1 cellular context compared by ENCODE assay signal in the genomic region with DNA sequence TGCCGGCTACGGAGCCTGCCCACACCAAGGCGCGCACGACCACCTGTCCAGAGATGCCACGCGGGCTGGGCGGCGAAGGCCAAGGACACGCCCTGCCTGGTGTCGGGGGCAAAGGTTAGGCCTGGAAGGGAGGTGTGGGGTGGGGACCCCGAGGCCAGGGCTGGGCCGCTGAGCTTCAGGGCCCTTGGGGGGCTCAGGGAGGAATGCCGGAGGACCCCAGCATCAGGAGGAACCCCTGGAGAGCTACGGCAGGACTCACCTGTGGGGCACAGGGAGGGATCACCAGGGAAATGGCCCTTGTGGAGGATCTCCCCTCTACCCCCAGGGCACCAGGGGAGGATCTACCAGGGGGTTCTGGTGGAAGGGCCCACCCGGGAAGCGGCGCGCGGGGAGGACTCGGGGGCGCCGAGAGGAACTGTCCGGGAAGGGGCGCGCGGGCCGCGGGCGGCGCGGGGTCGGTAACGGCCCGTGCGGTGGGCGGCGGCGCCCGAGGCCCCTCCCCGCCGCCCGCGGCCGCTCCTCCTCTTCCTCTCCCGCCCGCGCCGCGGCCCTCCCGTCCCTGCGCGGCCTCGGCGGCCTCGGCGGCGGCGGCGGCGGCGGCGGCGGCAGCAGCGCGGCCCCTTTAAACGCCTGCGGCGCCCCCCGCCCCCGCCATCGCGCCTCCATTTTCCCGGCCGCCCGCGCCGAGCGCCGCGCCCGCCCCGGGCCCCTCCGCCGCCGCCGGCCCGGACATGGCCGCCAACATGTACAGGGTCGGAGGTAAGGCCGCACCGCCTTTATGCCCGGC.
A peak's percentile ranks its signal among the peaks of the same experiment; 100 is the strongest.
TF ChIP-seq lines count a peak whose summit lies in the region.

A gene (plus strand): TSS at position 523 of the 787 bp plus-strand sequence. CDS start 209 bp downstream, at position 732.

TF ChIP-seq in HepG2, 621 proteins besides CTCF, POLR2A, EP300 and RAD21 (continued from another document and continues in another):
- TF ChIP-seq, protein P1, sequence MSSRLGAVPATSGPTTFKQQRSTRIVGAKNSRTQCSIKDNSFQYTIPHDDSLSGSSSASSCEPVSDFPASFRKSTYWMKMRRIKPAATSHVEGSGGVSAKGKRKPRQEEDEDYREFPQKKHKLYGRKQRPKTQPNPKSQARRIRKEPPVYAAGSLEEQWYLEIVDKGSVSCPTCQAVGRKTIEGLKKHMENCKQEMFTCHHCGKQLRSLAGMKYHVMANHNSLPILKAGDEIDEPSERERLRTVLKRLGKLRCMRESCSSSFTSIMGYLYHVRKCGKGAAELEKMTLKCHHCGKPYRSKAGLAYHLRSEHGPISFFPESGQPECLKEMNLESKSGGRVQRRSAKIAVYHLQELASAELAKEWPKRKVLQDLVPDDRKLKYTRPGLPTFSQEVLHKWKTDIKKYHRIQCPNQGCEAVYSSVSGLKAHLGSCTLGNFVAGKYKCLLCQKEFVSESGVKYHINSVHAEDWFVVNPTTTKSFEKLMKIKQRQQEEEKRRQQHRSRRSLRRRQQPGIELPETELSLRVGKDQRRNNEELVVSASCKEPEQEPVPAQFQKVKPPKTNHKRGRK (CRISPR knock-in tag; IDR thresholded peaks at IDR 0.05) = no peak
- TF ChIP-seq, protein P2, sequence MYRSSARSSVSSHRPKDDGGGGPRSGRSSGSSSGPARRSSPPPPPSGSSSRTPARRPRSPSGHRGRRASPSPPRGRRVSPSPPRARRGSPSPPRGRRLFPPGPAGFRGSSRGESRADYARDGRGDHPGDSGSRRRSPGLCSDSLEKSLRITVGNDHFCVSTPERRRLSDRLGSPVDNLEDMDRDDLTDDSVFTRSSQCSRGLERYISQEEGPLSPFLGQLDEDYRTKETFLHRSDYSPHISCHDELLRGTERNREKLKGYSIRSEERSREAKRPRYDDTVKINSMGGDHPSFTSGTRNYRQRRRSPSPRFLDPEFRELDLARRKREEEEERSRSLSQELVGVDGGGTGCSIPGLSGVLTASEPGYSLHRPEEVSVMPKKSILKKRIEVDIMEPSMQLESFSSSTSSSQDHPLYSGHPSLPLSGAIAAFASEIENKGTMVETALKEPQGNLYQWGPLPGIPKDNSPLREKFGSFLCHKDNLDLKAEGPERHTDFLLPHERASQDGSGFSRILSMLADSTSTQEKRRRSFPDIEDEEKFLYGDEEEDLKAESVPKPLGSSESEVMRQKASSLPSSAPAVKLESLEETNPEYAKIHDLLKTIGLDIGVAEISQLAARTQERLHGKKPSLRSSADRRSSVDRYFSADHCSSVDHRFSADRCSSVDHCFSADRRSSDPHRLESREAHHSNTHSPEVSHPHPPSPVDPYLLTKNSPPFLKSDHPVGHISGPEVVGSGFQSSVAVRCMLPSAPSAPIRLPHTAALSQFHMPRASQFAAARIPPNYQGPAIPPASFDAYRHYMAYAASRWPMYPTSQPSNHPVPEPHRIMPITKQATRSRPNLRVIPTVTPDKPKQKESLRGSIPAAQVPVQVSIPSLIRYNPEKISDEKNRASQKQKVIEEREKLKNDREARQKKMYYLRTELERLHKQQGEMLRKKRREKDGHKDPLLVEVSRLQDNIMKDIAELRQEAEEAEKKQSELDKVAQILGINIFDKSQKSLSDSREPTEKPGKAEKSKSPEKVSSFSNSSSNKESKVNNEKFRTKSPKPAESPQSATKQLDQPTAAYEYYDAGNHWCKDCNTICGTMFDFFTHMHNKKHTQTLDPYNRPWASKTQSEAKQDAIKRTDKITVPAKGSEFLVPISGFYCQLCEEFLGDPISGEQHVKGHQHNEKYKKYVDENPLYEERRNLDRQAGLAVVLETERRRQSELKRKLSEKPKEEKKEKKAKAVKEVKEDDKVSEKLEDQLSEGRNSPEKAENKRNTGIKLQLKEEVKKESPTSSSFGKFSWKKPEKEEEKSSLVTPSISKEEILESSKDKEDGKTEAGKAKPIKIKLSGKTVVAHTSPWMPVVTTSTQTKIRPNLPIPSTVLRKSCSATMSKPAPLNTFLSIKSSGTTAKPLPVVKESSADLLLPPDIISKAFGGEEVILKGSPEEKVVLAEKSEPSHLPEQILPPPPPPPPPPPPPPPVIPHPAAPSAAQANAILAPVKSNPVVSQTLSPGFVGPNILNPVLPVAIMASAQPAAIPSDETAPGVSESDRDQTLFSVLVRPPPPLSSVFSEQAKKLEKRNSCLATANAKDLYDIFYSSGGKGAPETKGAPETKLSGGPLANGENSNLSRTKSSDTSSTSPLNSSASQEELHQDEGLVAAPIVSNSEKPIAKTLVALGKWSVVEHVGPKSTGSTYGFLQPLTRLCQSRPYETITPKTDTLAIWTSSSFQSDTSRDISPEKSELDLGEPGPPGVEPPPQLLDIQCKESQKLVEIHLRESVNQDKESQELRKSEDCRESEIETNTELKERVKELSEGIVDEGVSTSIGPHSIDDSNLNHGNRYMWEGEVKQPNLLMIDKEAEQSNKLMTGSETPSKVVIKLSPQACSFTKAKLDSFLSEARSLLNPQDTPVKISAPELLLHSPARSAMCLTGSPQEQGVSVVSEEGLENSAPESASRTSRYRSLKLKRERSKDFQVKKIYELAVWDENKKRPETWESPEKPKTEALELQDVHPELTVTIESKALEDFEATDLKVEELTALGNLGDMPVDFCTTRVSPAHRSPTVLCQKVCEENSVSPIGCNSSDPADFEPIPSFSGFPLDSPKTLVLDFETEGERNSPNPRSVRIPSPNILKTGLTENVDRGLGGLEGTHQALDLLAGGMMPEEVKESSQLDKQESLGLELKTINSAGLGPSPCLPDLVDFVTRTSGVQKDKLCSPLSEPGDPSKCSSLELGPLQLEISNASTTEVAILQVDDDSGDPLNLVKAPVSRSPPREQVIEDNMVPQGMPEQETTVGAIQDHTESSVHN (CRISPR knock-in tag; IDR thresholded peaks at IDR 0.05) = no peak
- no peak for TF ChIP-seq MXI1 (IDR thresholded peaks at IDR 0.05; ENCODE audit: borderline replicate concordance, low read depth, low read length)
- peak; percentile 68; the same call in 1 of the 2 replicates for TF ChIP-seq NFE2L1 (CRISPR knock-in tag; IDR thresholded peaks at IDR 0.05; ENCODE audit: borderline replicate concordance)
- TF ChIP-seq TEAD2 (CRISPR knock-in tag; IDR thresholded peaks at IDR 0.05) = no peak
- TF ChIP-seq ZKSCAN5 (CRISPR knock-in tag; IDR thresholded peaks at IDR 0.05) = no peak
- peak; percentile 87 for TF ChIP-seq ZNF563 (CRISPR knock-in tag; IDR thresholded peaks at IDR 0.05)
- no peak for TF ChIP-seq RBAK (CRISPR knock-in tag; IDR thresholded peaks at IDR 0.05)
- TF ChIP-seq, protein P3, sequence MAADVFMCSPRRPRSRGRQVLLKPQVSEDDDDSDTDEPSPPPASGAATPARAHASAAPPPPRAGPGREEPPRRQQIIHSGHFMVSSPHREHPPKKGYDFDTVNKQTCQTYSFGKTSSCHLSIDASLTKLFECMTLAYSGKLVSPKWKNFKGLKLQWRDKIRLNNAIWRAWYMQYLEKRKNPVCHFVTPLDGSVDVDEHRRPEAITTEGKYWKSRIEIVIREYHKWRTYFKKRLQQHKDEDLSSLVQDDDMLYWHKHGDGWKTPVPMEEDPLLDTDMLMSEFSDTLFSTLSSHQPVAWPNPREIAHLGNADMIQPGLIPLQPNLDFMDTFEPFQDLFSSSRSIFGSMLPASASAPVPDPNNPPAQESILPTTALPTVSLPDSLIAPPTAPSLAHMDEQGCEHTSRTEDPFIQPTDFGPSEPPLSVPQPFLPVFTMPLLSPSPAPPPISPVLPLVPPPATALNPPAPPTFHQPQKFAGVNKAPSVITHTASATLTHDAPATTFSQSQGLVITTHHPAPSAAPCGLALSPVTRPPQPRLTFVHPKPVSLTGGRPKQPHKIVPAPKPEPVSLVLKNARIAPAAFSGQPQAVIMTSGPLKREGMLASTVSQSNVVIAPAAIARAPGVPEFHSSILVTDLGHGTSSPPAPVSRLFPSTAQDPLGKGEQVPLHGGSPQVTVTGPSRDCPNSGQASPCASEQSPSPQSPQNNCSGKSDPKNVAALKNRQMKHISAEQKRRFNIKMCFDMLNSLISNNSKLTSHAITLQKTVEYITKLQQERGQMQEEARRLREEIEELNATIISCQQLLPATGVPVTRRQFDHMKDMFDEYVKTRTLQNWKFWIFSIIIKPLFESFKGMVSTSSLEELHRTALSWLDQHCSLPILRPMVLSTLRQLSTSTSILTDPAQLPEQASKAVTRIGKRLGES (CRISPR knock-in tag; IDR thresholded peaks at IDR 0.05; ENCODE audit: borderline replicate concordance) = no peak
- TF ChIP-seq, protein P4, sequence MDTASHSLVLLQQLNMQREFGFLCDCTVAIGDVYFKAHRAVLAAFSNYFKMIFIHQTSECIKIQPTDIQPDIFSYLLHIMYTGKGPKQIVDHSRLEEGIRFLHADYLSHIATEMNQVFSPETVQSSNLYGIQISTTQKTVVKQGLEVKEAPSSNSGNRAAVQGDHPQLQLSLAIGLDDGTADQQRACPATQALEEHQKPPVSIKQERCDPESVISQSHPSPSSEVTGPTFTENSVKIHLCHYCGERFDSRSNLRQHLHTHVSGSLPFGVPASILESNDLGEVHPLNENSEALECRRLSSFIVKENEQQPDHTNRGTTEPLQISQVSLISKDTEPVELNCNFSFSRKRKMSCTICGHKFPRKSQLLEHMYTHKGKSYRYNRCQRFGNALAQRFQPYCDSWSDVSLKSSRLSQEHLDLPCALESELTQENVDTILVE (CRISPR knock-in tag; IDR thresholded peaks at IDR 0.05) = no peak; the same call in 1 of the 2 replicates
- no peak for TF ChIP-seq RNF2 (conservative IDR thresholded peaks at IDR 0.05; ENCODE audit: low read depth)
- no peak for TF ChIP-seq SIX4 (CRISPR knock-in tag; IDR thresholded peaks at IDR 0.05)
- TF ChIP-seq ZMYM4 (CRISPR knock-in tag; IDR thresholded peaks at IDR 0.05) = no peak; the same call in 1 of the 2 replicates
- TF ChIP-seq, protein P5, sequence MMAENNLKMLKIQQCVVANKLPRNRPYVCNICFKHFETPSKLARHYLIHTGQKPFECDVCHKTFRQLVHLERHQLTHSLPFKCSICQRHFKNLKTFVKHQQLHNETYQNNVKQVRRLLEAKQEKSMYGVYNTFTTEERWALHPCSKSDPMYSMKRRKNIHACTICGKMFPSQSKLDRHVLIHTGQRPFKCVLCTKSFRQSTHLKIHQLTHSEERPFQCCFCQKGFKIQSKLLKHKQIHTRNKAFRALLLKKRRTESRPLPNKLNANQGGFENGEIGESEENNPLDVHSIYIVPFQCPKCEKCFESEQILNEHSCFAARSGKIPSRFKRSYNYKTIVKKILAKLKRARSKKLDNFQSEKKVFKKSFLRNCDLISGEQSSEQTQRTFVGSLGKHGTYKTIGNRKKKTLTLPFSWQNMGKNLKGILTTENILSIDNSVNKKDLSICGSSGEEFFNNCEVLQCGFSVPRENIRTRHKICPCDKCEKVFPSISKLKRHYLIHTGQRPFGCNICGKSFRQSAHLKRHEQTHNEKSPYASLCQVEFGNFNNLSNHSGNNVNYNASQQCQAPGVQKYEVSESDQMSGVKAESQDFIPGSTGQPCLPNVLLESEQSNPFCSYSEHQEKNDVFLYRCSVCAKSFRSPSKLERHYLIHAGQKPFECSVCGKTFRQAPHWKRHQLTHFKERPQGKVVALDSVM (CRISPR knock-in tag; IDR thresholded peaks at IDR 0.05) = 0 out of 2 replicates have a peak, but pooled peaks have one; percentile 11
- TF ChIP-seq KLF6 (CRISPR knock-in tag; IDR thresholded peaks at IDR 0.05) = peak; percentile 83
- no peak for TF ChIP-seq SOX5 (CRISPR knock-in tag; IDR thresholded peaks at IDR 0.05; ENCODE audit: borderline replicate concordance)
- no peak for TF ChIP-seq TAF15 (IDR thresholded peaks at IDR 0.05; ENCODE audit: low read depth, low read length, poor library complexity, severe bottlenecking)
- 0 out of 2 replicates have a peak, but pooled peaks have one; percentile 62 for TF ChIP-seq ZNF589 (CRISPR knock-in tag; conservative IDR thresholded peaks at IDR 0.05)
- 0 out of 2 replicates have a peak, but pooled peaks have one; percentile 51 for TF ChIP-seq ZC3H4 (CRISPR knock-in tag; IDR thresholded peaks at IDR 0.05; ENCODE audit: borderline replicate concordance)
- TF ChIP-seq ZNF615 (CRISPR knock-in tag; IDR thresholded peaks at IDR 0.05; ENCODE audit: borderline replicate concordance) = 0 out of 2 replicates have a peak, but pooled peaks have one; percentile 59
- TF ChIP-seq ZNF562 (CRISPR knock-in tag; IDR thresholded peaks at IDR 0.05; ENCODE audit: borderline replicate concordance) = no peak
- no peak for TF ChIP-seq NFE2 (CRISPR knock-in tag; IDR thresholded peaks at IDR 0.05)
- TF ChIP-seq TARDBP (CRISPR knock-in tag; IDR thresholded peaks at IDR 0.05) = peak; percentile 92
- TF ChIP-seq FOXA1 (IDR thresholded peaks at IDR 0.05) = no peak
- TF ChIP-seq FOXA1 (CRISPR knock-in tag; IDR thresholded peaks at IDR 0.05) = no peak
- TF ChIP-seq, protein P6, sequence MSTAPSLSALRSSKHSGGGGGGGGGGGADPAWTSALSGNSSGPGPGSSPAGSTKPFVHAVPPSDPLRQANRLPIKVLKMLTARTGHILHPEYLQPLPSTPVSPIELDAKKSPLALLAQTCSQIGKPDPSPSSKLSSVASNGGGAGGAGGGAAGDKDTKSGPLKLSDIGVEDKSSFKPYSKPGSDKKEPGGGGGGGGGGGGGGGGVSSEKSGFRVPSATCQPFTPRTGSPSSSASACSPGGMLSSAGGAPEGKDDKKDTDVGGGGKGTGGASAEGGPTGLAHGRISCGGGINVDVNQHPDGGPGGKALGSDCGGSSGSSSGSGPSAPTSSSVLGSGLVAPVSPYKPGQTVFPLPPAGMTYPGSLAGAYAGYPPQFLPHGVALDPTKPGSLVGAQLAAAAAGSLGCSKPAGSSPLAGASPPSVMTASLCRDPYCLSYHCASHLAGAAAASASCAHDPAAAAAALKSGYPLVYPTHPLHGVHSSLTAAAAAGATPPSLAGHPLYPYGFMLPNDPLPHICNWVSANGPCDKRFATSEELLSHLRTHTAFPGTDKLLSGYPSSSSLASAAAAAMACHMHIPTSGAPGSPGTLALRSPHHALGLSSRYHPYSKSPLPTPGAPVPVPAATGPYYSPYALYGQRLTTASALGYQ (CRISPR knock-in tag; IDR thresholded peaks at IDR 0.05) = no peak
- TF ChIP-seq, protein P7, sequence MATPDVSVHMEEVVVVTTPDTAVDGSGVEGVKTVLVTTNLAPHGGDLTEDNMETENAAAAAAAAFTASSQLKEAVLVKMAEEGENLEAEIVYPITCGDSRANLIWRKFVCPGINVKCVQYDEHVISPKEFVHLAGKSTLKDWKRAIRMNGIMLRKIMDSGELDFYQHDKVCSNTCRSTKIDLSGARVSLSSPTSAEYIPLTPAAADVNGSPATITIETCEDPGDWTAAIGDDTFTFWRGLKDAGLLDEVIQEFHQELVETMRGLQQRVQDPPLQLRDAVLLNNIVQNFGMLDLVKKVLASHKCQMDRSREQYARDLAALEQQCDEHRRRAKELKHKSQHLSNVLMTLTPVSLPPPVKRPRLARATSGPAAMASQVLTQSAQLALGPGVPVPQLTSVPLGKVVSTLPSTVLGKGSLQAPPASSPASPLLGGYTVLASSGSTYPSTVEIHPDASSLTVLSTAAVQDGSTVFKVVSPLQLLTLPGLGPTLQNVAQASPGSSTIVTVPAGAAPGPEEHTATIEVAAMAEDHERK (CRISPR knock-in tag; IDR thresholded peaks at IDR 0.05; ENCODE audit: low read depth) = no peak
- TF ChIP-seq ZNF251 (CRISPR knock-in tag; IDR thresholded peaks at IDR 0.05) = no peak
